ENCODE assay signal across 30 cellular contexts in genomic region chr12:16387919-16388318, GRCh38. TPM values are rescaled to one million over a fixed set of nuclear protein-coding genes. Genes with fewer than 3 reads are reported as not detected.
"Had no signal": no experiment of that assay in that cellular context is flagged by ENCODE, and none has a peak within 500 bp of the region (broad histone marks: within the 10 kb centered on the region; RNA-seq: fewer than 3 reads in every experiment).

No MANE protein-coding gene starts in this region.

- H3K4me1 ChIP-seq: ascending aorta had no signal

- ATAC-seq: activated CD8-positive, alpha-beta T cell treated with anti-CD3 and anti-CD28 coated beads for 36 hours; activated naive CD8-positive, alpha-beta T cell treated with anti-CD3 and anti-CD28 coated beads, Interleukin-2, amount 50 U/mL, for 24 hours had no signal

- FAIRE-seq: bronchial epithelial cell, TTC549 had no signal

- H3K27me3 ChIP-seq: ascending aorta, cardiac muscle cell had no signal

- DNase-seq: activated B cell treated with CpG ODN at 0.5 μM for 24 hours; activated CD4-positive, alpha-beta memory T cell treated with anti-CD3 and anti-CD28 coated beads for 36 hours; activated CD4-positive, alpha-beta T cell treated with anti-CD3 and anti-CD28 coated beads for 4 hours; activated CD4-positive, alpha-beta T cell treated with anti-CD3 and anti-CD28 coated beads, Interleukin-2, amount 10 ng/mL, durations not matched to agents 24 days and 14 days; activated CD4-positive, alpha-beta T cell treated with anti-CD3 and anti-CD28 coated beads, Interleukin-2, amount 50 U/mL, for 1 hour; activated CD4-positive, alpha-beta T cell treated with anti-CD3 and anti-CD28 coated beads, Interleukin-2, amount 50 U/mL, for 4 hours; activated CD4-positive, CD25-positive, alpha-beta regulatory T cell treated with anti-CD3 and anti-CD28 coated beads, Interleukin-2, amount 50 U/mL, for 72 hours; activated CD8-positive, alpha-beta memory T cell treated with anti-CD3 and anti-CD28 coated beads, Interleukin-2, amount 50 U/mL, for 4 hours; activated CD8-positive, alpha-beta T cell treated with anti-CD3 and anti-CD28 coated beads for 36 hours; activated effector memory CD4-positive, alpha-beta T cell treated with Interleukin-2 at 50 U/mL for 16 hours; activated gamma-delta T cell; activated naive CD4-positive, alpha-beta T cell treated with anti-CD3 and anti-CD28 coated beads, Interleukin-2, amount 10 ng/mL, durations not matched to agents 7 days and 5 days; activated naive CD4-positive, alpha-beta T cell treated with Interleukin-2 at 50 U/mL for 16 hours; activated naive CD8-positive, alpha-beta T cell treated with anti-CD3 and anti-CD28 coated beads, Interleukin-2, amount 10 ng/mL, durations not matched to agents 7 days and 5 days; activated naive CD8-positive, alpha-beta T cell treated with anti-CD3 and anti-CD28 coated beads, Interleukin-2, amount 50 U/mL, for 24 hours; activated T-cell treated with anti-CD3 and anti-CD28 coated beads, Interleukin-2, amount 50 U/mL, for 24 hours; activated T-cell treated with anti-CD3 and anti-CD28 coated beads, Interleukin-2, amount 50 U/mL, for 48 hours; amygdala; anterior cingulate cortex; caudate nucleus; cerebellar nuclear complex; T-helper 1 cell; T-helper 2 cell; T-helper 9 cell had no signal

- H3K27ac ChIP-seq: ascending aorta, cardiac muscle cell, VCaP had no signal

- H3K36me3 ChIP-seq: ascending aorta, cardiac muscle cell had no signal

- H3K4me3 ChIP-seq: ascending aorta, cardiac muscle cell had no signal

- H3K9me3 ChIP-seq: ascending aorta had no signal

RNA-seq across cellular contexts. Expression of gene MGST1, which starts 40.5 kb away (rescaled TPM):
- total RNA-seq: activated B cell treated with CpG ODN at 0.5 μM for 24 hours; activated CD4-positive, alpha-beta memory T cell treated with anti-CD3 and anti-CD28 coated beads for 36 hours; activated CD8-positive, alpha-beta memory T cell treated with anti-CD3 and anti-CD28 coated beads for 36 hours; activated CD8-positive, alpha-beta T cell treated with anti-CD3 and anti-CD28 coated beads for 36 hours had no signal
